In genomic region chr4:130646886-130647285, GRCh38 we compare ENCODE assay signal across 20 cellular contexts.
DNase-seq lines count a peak whose midpoint lies in the region; ATAC-seq and TF ChIP-seq lines count a peak whose summit lies in the region.
"Had no signal": no experiment of that assay in that cellular context is flagged by ENCODE, and none has a peak within 500 bp of the region (broad histone marks: within the 10 kb centered on the region; RNA-seq: fewer than 3 reads in every experiment).

No MANE protein-coding gene starts in this region.

- H3K9me3 ChIP-seq in MG63 = no peaks in the 10 kb centered on the region
- H3K9me3 ChIP-seq: BLaER1 had no signal

- no peaks in the 10 kb centered on the region for H3K79me1 ChIP-seq in mesendoderm (ENCODE audit: low read length)

- H3K36me3 ChIP-seq in mesendoderm (ENCODE audit: control insufficient read depth, insufficient read depth, low read length) = no peaks in the 10 kb centered on the region
- H3K36me3 ChIP-seq in MG63 = no peaks in the 10 kb centered on the region
- H3K36me3 ChIP-seq: BLaER1 had no signal

- peak overlapping the region; percentile 20 for H3K56ac ChIP-seq in mesendoderm (ENCODE audit: low read length)

- H3K9ac ChIP-seq in mesendoderm (ENCODE audit: low read length) = no peak overlapping the region
- H3K9ac ChIP-seq: BLaER1, GM23248 had no signal

- H3K4me1 ChIP-seq in mesendoderm (ENCODE audit: control insufficient read depth, low read depth, low read length) = peaks cover 7% of the 10 kb centered on the region
- H3K4me1 ChIP-seq: BLaER1 had no signal

- H3K4ac ChIP-seq in mesendoderm (ENCODE audit: low read depth, low read length) = no peak overlapping the region

- intact Hi-C loops in dorsolateral prefrontal cortex (cut with DNase I) = no loop called here

- H3K27ac ChIP-seq in mesendoderm (ENCODE audit: low read depth, low read length) (no peak overlapping the region), dorsolateral prefrontal cortex (no peak overlapping the region)
- H3K27ac ChIP-seq: BLaER1, GM23248 had no signal

- CTCF ChIA-PET in WTC11 (lab: Charles Lee) = no interaction called here

- no peak overlapping the region for H2BK120ac ChIP-seq in mesendoderm (ENCODE audit: low read depth, low read length)

- peak; percentile 2 for DNase-seq in NCI-H82 (lab: John Stamatoyannopoulos, UW)
- no peak for DNase-seq in NCI-H82 treated with DMSO at 0.1 percent for 48 hours (lab: John Stamatoyannopoulos, UW; ENCODE audit: unreplicated experiment)
- DNase-seq in WTC11 (ENCODE audit: low spot score) = no peak
- DNase-seq in epithelial cell of esophagus (ENCODE audit: low read depth) = peak; percentile 30
- peak; percentile 79 for DNase-seq in mesendoderm
- no peak for DNase-seq in MG63
- no peak for DNase-seq in dorsolateral prefrontal cortex
- DNase-seq: 8988T; CD4-positive, alpha-beta memory T cell; DMS153; DMS79; GDM1; GM23248; H7; HFFc6 had no signal

- no peak overlapping the region for H4K8ac ChIP-seq in mesendoderm (ENCODE audit: low read depth, low read length)

- POLR2A ChIA-PET in WTC11 (lab: Charles Lee) = no interaction called here

- no peak overlapping the region for H3K27ac Mint-ChIP-seq in WTC11
- no peak overlapping the region for H3K27ac Mint-ChIP-seq in stimulated activated memory B cell treated with anti-CD40 and anti-IgM and Interleukin-4, amounts not matched to agents 10 μg/mL and 1 μg/mL and 100 μg/mL, for 72 hours
- H3K27ac Mint-ChIP-seq: CD14-positive monocyte; CD4-positive, alpha-beta memory T cell; HFFc6 had no signal

- H3K79me2 ChIP-seq in mesendoderm (ENCODE audit: control insufficient read depth, insufficient read depth, low read length) = no peaks in the 10 kb centered on the region

- H4K5ac ChIP-seq in mesendoderm (ENCODE audit: low read length) = no peak overlapping the region

- no peak overlapping the region for H3K4me3 Mint-ChIP-seq in WTC11
- no peak overlapping the region for H3K4me3 Mint-ChIP-seq in stimulated activated memory B cell treated with anti-CD40 and anti-IgM and Interleukin-4, amounts not matched to agents 10 μg/mL and 1 μg/mL and 100 μg/mL, for 72 hours
- H3K4me3 Mint-ChIP-seq: CD14-positive monocyte; CD4-positive, alpha-beta memory T cell; HFFc6 had no signal

- no peak overlapping the region for H2BK5ac ChIP-seq in mesendoderm (ENCODE audit: low read length)

- peaks cover 5% of the 10 kb centered on the region; the same call in 1 of the 2 replicates for H3K9me3 Mint-ChIP-seq in WTC11
- no peaks in the 10 kb centered on the region for H3K9me3 Mint-ChIP-seq in stimulated activated memory B cell treated with anti-CD40 and anti-IgM and Interleukin-4, amounts not matched to agents 10 μg/mL and 1 μg/mL and 100 μg/mL, for 72 hours
- H3K9me3 Mint-ChIP-seq: HFFc6 had no signal

- H3K4me2 ChIP-seq in mesendoderm (ENCODE audit: low read length) = no peak overlapping the region
- H3K4me2 ChIP-seq: BLaER1 had no signal

- no peak overlapping the region for H3K18ac ChIP-seq in mesendoderm (ENCODE audit: low read length)

- no peaks in the 10 kb centered on the region for H3K27me3 Mint-ChIP-seq in WTC11 (ENCODE audit: low read depth)
- no peaks in the 10 kb centered on the region for H3K27me3 Mint-ChIP-seq in stimulated activated memory B cell treated with anti-CD40 and anti-IgM and Interleukin-4, amounts not matched to agents 10 μg/mL and 1 μg/mL and 100 μg/mL, for 72 hours
- H3K27me3 Mint-ChIP-seq: CD4-positive, alpha-beta memory T cell had no signal

- H3K4me3 ChIP-seq in epithelial cell of esophagus (ENCODE audit: low read length) = no peak overlapping the region
- no peak overlapping the region for H3K4me3 ChIP-seq in mesendoderm (ENCODE audit: low read length)
- H3K4me3 ChIP-seq in MG63 = no peak overlapping the region
- H3K4me3 ChIP-seq in dorsolateral prefrontal cortex = no peak overlapping the region
- H3K4me3 ChIP-seq: BLaER1, GM23248 had no signal

- no peak overlapping the region for H2BK15ac ChIP-seq in mesendoderm (replicated peaks; ENCODE audit: low read depth)

- ATAC-seq in WTC11 = peak; percentile 57
- no peak for ATAC-seq in stimulated activated memory B cell treated with anti-CD40 and anti-IgM and Interleukin-4, amounts not matched to agents 10 μg/mL and 1 μg/mL and 100 μg/mL, for 72 hours
- ATAC-seq: HCT116, HepG2 had no signal

- H2AK5ac ChIP-seq in mesendoderm (ENCODE audit: low read length) = no peak overlapping the region

- peaks cover 16% of the 10 kb centered on the region for H3K4me1 Mint-ChIP-seq in WTC11
- H3K4me1 Mint-ChIP-seq in stimulated activated memory B cell treated with anti-CD40 and anti-IgM and Interleukin-4, amounts not matched to agents 10 μg/mL and 1 μg/mL and 100 μg/mL, for 72 hours = no peaks in the 10 kb centered on the region
- H3K4me1 Mint-ChIP-seq: CD14-positive monocyte; CD4-positive, alpha-beta memory T cell had no signal

- TF ChIP-seq CTCF in WTC11 (IDR thresholded peaks at IDR 0.05) (no peak), epithelial cell of esophagus (IDR thresholded peaks at IDR 0.05; ENCODE audit: insufficient read depth, low read depth, low read length, missing control alignments) (no peak), dorsolateral prefrontal cortex (IDR thresholded peaks at IDR 0.05 in 54 of 56, conservative IDR thresholded peaks at IDR 0.05 in 2 of 56; ENCODE audit: low read depth in 1 of 56, partially characterized antibody in 56 of 56) (no peak)

- no peak overlapping the region for H3K23ac ChIP-seq in mesendoderm (ENCODE audit: low read length)

- 0 out of 2 replicates have a peak, but pooled peaks cover 3% of the 10 kb centered on the region for H3K36me3 Mint-ChIP-seq in WTC11
- H3K36me3 Mint-ChIP-seq in stimulated activated memory B cell treated with anti-CD40 and anti-IgM and Interleukin-4, amounts not matched to agents 10 μg/mL and 1 μg/mL and 100 μg/mL, for 72 hours = no peaks in the 10 kb centered on the region
- H3K36me3 Mint-ChIP-seq: CD14-positive monocyte; CD4-positive, alpha-beta memory T cell had no signal

- H3K27me3 ChIP-seq in mesendoderm (ENCODE audit: insufficient read depth, low read length, poor library complexity) (no peaks in the 10 kb centered on the region), MG63 (no peaks in the 10 kb centered on the region), dorsolateral prefrontal cortex (no peaks in the 10 kb centered on the region)
- H3K27me3 ChIP-seq: BLaER1 had no signal

TF ChIP-seq in WTC11, 78 proteins besides CTCF, POLR2A, EP300 and RAD21:
- no peak for TF ChIP-seq SMAD3 (CRISPR knock-in tag; IDR thresholded peaks at IDR 0.05; ENCODE audit: borderline replicate concordance)
- TF ChIP-seq NR1H2 (CRISPR knock-in tag; IDR thresholded peaks at IDR 0.05) = no peak
- no peak for TF ChIP-seq ZNF671 (CRISPR knock-in tag; IDR thresholded peaks at IDR 0.05)
- no peak for TF ChIP-seq ESRRA (CRISPR knock-in tag; IDR thresholded peaks at IDR 0.05; ENCODE audit: borderline replicate concordance)
- TF ChIP-seq FOXK1 (CRISPR knock-in tag; IDR thresholded peaks at IDR 0.05) = no peak
- TF ChIP-seq NR2C2 (CRISPR knock-in tag; IDR thresholded peaks at IDR 0.05) = no peak
- TF ChIP-seq, protein P1, sequence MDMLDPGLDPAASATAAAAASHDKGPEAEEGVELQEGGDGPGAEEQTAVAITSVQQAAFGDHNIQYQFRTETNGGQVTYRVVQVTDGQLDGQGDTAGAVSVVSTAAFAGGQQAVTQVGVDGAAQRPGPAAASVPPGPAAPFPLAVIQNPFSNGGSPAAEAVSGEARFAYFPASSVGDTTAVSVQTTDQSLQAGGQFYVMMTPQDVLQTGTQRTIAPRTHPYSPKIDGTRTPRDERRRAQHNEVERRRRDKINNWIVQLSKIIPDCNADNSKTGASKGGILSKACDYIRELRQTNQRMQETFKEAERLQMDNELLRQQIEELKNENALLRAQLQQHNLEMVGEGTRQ (CRISPR knock-in tag; IDR thresholded peaks at IDR 0.05) = no peak
TF ChIP-seq in WTC11: peak in this region for 0.

Comparison
In these comparisons a context has a peak if more than half of its experiments do, and no peak if none do; other contexts are left out.
1. DNase-seq: peak in NCI-H82 (single experiment), epithelial cell of esophagus (single experiment) and mesendoderm (single experiment); none in NCI-H82 treated with DMSO at 0.1 percent for 48 hours (single experiment), WTC11 (single experiment), MG63 (single experiment) and dorsolateral prefrontal cortex (0 of 10).